ENCODE assay signal across 13 cellular contexts in the genomic region with DNA sequence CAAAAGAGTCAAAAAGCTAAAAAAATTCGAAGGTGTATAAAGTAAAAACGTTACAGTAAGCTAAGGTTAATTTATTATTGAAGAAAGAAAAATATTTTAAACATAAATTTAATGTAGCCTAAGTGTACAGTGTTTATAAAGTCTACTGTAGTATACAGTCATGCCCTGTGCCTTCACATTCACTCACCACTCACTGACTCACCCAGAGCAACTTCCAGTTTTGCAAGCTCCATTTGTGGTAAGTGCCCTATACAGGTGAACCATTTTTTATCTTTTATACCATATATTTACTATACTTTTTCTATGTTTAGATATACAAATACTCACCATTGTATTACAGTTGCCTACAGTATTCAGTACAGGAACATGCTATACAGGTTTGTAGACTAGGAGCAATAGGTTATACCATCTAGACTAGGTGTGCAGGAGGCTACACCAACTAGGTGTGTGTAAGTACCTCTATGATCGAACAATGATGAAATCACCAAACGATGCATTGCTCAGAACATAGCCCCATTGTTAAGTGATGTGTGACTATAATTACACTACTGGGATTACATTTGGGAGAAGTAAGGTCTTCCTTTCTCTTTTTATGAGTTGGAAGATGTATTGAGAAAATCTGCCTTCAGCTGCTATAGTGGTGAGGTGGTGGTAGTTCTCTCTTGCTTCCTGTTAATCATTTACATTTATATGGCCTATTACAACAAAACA. TPM values are rescaled to one million over a fixed set of nuclear protein-coding genes. Genes with fewer than 3 reads are reported as not detected.
A peak's percentile ranks its signal among the peaks of the same experiment; 100 is the strongest.
DNase-seq lines count a peak whose midpoint lies in the region; ATAC-seq, FAIRE-seq and TF ChIP-seq lines count a peak whose summit lies in the region.
"Had no signal": no experiment of that assay in that cellular context is flagged by ENCODE, and none has a peak within 500 bp of the region (broad histone marks: within the 10 kb centered on the region; RNA-seq: fewer than 3 reads in every experiment).

No MANE protein-coding gene starts in this region.

- peak overlapping the region; percentile 29; the same call in 1 of the 2 replicates for H3K4me2 ChIP-seq in OCI-LY7 (ENCODE audit: low read length)
- no peak overlapping the region for H3K4me2 ChIP-seq in astrocyte (ENCODE audit: low read length)
- H3K4me2 ChIP-seq in MM.1S (ENCODE audit: low read depth, low read length): no peak overlapping the region

- H3K27ac ChIP-seq in OCI-LY7 (ENCODE audit: low read depth, low read length, poor library complexity, severe bottlenecking) (no peak overlapping the region), astrocyte (ENCODE audit: low read depth, low read length) (no peak overlapping the region), MM.1S (ENCODE audit: low read length) (no peak overlapping the region)

- peak; percentile 87 for FAIRE-seq in astrocyte (lab: Jason Lieb, UNC)

- BruUV-seq in OCI-LY7 (replicated peaks; lab: Mats Ljungman, UMichigan): no TSS peak

- H3K4me3 Mint-ChIP-seq in activated T-cell treated with anti-CD3 and anti-CD28 coated beads, Interleukin-2, amount 50 U/mL, for 72 hours: peak overlapping the region; percentile 29 to 53
- H3K4me3 Mint-ChIP-seq in astrocyte (ENCODE audit: unreplicated experiment): no peak overlapping the region

- H3K36me3 Mint-ChIP-seq in activated T-cell treated with anti-CD3 and anti-CD28 coated beads, Interleukin-2, amount 50 U/mL, for 72 hours (ENCODE audit: insufficient read depth in 2 of 2): peaks cover 0 to 1% of the 10 kb centered on the region in 2 donors
- H3K36me3 Mint-ChIP-seq in astrocyte (ENCODE audit: low read depth, unreplicated experiment): no peaks in the 10 kb centered on the region

- H2AFZ ChIP-seq in OCI-LY7 (ENCODE audit: low read length) (no peak overlapping the region), astrocyte (ENCODE audit: low read depth, low read length) (no peak overlapping the region), MM.1S (ENCODE audit: low read length) (no peak overlapping the region)

- 71 to 75% methylated on average over 4 of the region's 4 CpGs for WGBS in lower leg skin, 2 donors

- peaks cover 90% of the 10 kb centered on the region for H3K4me1 Mint-ChIP-seq in activated T-cell treated with anti-CD3 and anti-CD28 coated beads, Interleukin-2, amount 50 U/mL, for 72 hours (ENCODE audit: low read depth)
- H3K4me1 Mint-ChIP-seq in astrocyte (ENCODE audit: low read depth, unreplicated experiment): peaks cover 33% of the 10 kb centered on the region

- H3K27me3 ChIP-seq in astrocyte (ENCODE audit: insufficient read depth, low read length) (no peaks in the 10 kb centered on the region), MM.1S (replicated peaks; ENCODE audit: insufficient read depth, low read length) (no peaks in the 10 kb centered on the region)
- H3K27me3 ChIP-seq: BE2C, body of pancreas had no signal

- H3K9me3 Mint-ChIP-seq in activated T-cell treated with anti-CD3 and anti-CD28 coated beads, Interleukin-2, amount 50 U/mL, for 72 hours: no peaks in the 10 kb centered on the region
- no peaks in the 10 kb centered on the region for H3K9me3 Mint-ChIP-seq in astrocyte (ENCODE audit: unreplicated experiment)

- H3K27me3 Mint-ChIP-seq in activated T-cell treated with anti-CD3 and anti-CD28 coated beads, Interleukin-2, amount 50 U/mL, for 72 hours (ENCODE audit: low read depth): no peaks in the 10 kb centered on the region
- no peaks in the 10 kb centered on the region for H3K27me3 Mint-ChIP-seq in astrocyte (ENCODE audit: low read depth, unreplicated experiment)

- CTCF ChIA-PET in OCI-LY7 (lab: Charles Lee; ENCODE audit: unreplicated experiment): no interaction called here

- intact Hi-C loops in OCI-LY7 (cut with micrococcal nuclease; ENCODE audit: unreplicated experiment): loop anchor here (2.0 to 5.0 kb wide), 3 partner anchors 25 to 485 kb away; no protein-coding TSS in a partner anchor
- intact Hi-C loops in lower leg skin (cut with DNase I; ENCODE audit: low total_unique reads): no loop called here

- TF ChIP-seq CTCF in OCI-LY7 (conservative IDR thresholded peaks at IDR 0.05; ENCODE audit: low read length) (no peak), astrocyte (IDR thresholded peaks at IDR 0.05; ENCODE audit: insufficient read depth, low read depth, low read length) (no peak), lower leg skin (IDR thresholded peaks at IDR 0.05) (no peak), MM.1S (IDR thresholded peaks at IDR 0.05; ENCODE audit: low read length) (no peak)

- H4K20me1 ChIP-seq in OCI-LY7 (ENCODE audit: insufficient read depth, low read length) (no peaks in the 10 kb centered on the region), astrocyte (ENCODE audit: insufficient read depth, low read length) (no peaks in the 10 kb centered on the region), MM.1S (ENCODE audit: insufficient read depth, low read length) (no peaks in the 10 kb centered on the region)

- H3K9me3 ChIP-seq in OCI-LY7 (ENCODE audit: low read length) (no peaks in the 10 kb centered on the region), astrocyte (ENCODE audit: insufficient read depth, low read depth, low read length) (no peaks in the 10 kb centered on the region), MM.1S (replicated peaks; ENCODE audit: insufficient read depth, low read length) (no peaks in the 10 kb centered on the region)
- H3K9me3 ChIP-seq: BE2C, body of pancreas, HAP-1 had no signal

- H3K79me2 ChIP-seq in OCI-LY7 (ENCODE audit: insufficient read depth, low read depth, low read length) (no peaks in the 10 kb centered on the region), astrocyte (ENCODE audit: insufficient read depth, low read length) (no peaks in the 10 kb centered on the region), MM.1S (ENCODE audit: low read length) (no peaks in the 10 kb centered on the region)

- H3K36me3 ChIP-seq in OCI-LY7 (ENCODE audit: insufficient read depth, low read length): no peaks in the 10 kb centered on the region
- H3K36me3 ChIP-seq in astrocyte (ENCODE audit: insufficient read depth, low read length): no peaks in the 10 kb centered on the region
- no peaks in the 10 kb centered on the region for H3K36me3 ChIP-seq in MM.1S (replicated peaks; ENCODE audit: insufficient read depth, low read length)
- H3K36me3 ChIP-seq: BE2C, HAP-1 had no signal

- peak; percentile 56 to 59 for ATAC-seq in activated T-cell treated with anti-CD3 and anti-CD28 coated beads, Interleukin-2, amount 50 U/mL, for 72 hours (replicated peaks in 1 of 2)
- peak; percentile 48 for ATAC-seq in stimulated activated naive CD8-positive, alpha-beta T cell treated with anti-CD3 and anti-CD28 coated beads, Interleukin-15, Interleukin-2, amounts not matched to agents 100 U/mL and 50 U/mL, for 24 hours
- no peak for ATAC-seq in HG03280 (IDR thresholded peaks at IDR 0.05; ENCODE audit: unreplicated experiment)
- ATAC-seq: body of pancreas had no signal

- no peak overlapping the region for H3K4me3 ChIP-seq in OCI-LY7 (ENCODE audit: low read depth, low read length, poor library complexity, severe bottlenecking)
- H3K4me3 ChIP-seq in astrocyte (ENCODE audit: insufficient read depth, low read depth, low read length): no peak overlapping the region
- no peak overlapping the region for H3K4me3 ChIP-seq in lower leg skin (ENCODE audit: low read depth, poor library complexity, severe bottlenecking)
- no peak overlapping the region for H3K4me3 ChIP-seq in MM.1S (ENCODE audit: low read length)
- H3K4me3 ChIP-seq: body of pancreas, HAP-1, skin epidermis had no signal

- no peak for TF ChIP-seq POLR2A in lower leg skin (IDR thresholded peaks at IDR 0.05)

- H3K9me2 ChIP-seq in OCI-LY7 (ENCODE audit: insufficient read depth, low read length) (no peaks in the 10 kb centered on the region), MM.1S (replicated peaks; ENCODE audit: insufficient read depth, low read length) (no peaks in the 10 kb centered on the region)

- H3K4me1 ChIP-seq in OCI-LY7 (ENCODE audit: insufficient read depth, low read length, poor library complexity, severe bottlenecking) (peaks cover 81% of the 10 kb centered on the region), astrocyte (ENCODE audit: insufficient read depth, low read length) (peaks cover 16% of the 10 kb centered on the region), MM.1S (ENCODE audit: low read length) (peaks cover 57% of the 10 kb centered on the region)
- H3K4me1 ChIP-seq: BE2C had no signal

- DNase-seq in activated T-cell treated with anti-CD3 and anti-CD28 coated beads, Interleukin-2, amount 50 U/mL, for 72 hours: peak in 1 of 2 donors; percentile 51
- no peak for DNase-seq in activated T-cell treated with anti-CD3 and anti-CD28 coated beads, Interleukin-2, amount 50 U/mL, for 48 hours
- no peak for DNase-seq in OCI-LY7 (ENCODE audit: low spot score)
- DNase-seq in astrocyte (ENCODE audit: low read depth): no peak
- DNase-seq in stimulated activated naive CD8-positive, alpha-beta T cell treated with anti-CD3 and anti-CD28 coated beads, Interleukin-15, Interleukin-2, amounts not matched to agents 100 U/mL and 50 U/mL, for 24 hours: no peak
- no peak for DNase-seq in lower leg skin (ENCODE audit: low spot score in 2 of 2)
- DNase-seq in MM.1S: no peak
- DNase-seq: BE2C, body of pancreas, substantia nigra had no signal

- POLR2A ChIA-PET in OCI-LY7 (lab: Charles Lee): interaction anchor here (0.6 to 4.9 kb wide), 9 partner anchors 9 to 471 kb away, joined by 3 to 35 read pairs (median 4); no protein-coding TSS in a partner anchor

- H3F3A ChIP-seq in MM.1S (ENCODE audit: insufficient read depth, low read length): peaks cover 53% of the 10 kb centered on the region

- H3K9ac ChIP-seq in astrocyte (ENCODE audit: low read length): no peak overlapping the region
- H3K9ac ChIP-seq in MM.1S (ENCODE audit: low read length): no peak overlapping the region

- peak overlapping the region; percentile 72 for H3K27ac Mint-ChIP-seq in activated T-cell treated with anti-CD3 and anti-CD28 coated beads, Interleukin-2, amount 50 U/mL, for 72 hours
- H3K27ac Mint-ChIP-seq in astrocyte (ENCODE audit: unreplicated experiment): no peak overlapping the region

RNA-seq across cellular contexts. Expression of a gene that starts 27.2 kb away (rescaled TPM):
- total RNA-seq in activated T-cell treated with anti-CD3 and anti-CD28 coated beads, Interleukin-2, amount 50 U/mL, for 72 hours: 1,000 to 10,000 TPM; 4,011 to 4,477 TPM
- 1,355 and 1,476 TPM in 2 replicates for total RNA-seq in OCI-LY7 (2014; rRNA removed; shearing (Covaris generic))
- total RNA-seq in OCI-LY7 (2022) (1,524 and 1,540 TPM in 2 replicates), astrocyte (3,722 and 4,388 TPM in 2 replicates), lower leg skin (1,000 to 10,000 TPM; 1,261 to 2,736 (median 1,532) TPM)

RNA-seq across cellular contexts. Expression of a gene that starts 42.3 kb away (rescaled TPM):
- total RNA-seq in activated T-cell treated with anti-CD3 and anti-CD28 coated beads, Interleukin-2, amount 50 U/mL, for 72 hours: under 1 TPM in 1 of 2 donors, not detected in 1; 0.09 TPM
- 0.13 TPM in 1 of 2 replicates, not detected in the other for total RNA-seq in OCI-LY7 (2014; rRNA removed; shearing (Covaris generic))
- not detected in 2 replicates for total RNA-seq in OCI-LY7 (2022)
- 0.16 TPM in 1 of 2 replicates, not detected in the other for total RNA-seq in astrocyte
- total RNA-seq in lower leg skin: not detected
- total RNA-seq: body of pancreas had no signal
